Comparison of ENCODE assay signal across 13 cellular contexts in the genomic region with DNA sequence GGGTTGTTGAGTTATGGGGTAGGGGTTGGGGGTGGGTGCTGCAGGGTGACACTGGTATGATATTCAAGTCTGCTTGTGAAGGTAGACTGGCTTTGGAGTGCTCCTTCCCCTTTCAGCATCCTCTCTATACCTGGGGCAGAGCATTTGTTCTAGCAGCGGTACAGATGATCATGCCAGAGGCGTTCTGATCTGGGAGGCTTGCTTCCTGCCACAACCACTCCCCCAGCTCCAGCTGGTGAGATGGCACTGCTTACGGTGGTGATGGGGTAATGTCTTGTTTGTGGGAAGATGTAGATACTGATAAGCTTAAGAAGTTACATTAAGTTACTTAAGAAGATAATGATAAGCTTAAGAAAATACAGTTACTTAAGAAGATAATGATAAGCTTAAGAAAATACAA.
DNase-seq lines count a peak whose midpoint lies in the region; TF ChIP-seq lines count a peak whose summit lies in the region.
"Had no signal": no experiment of that assay in that cellular context is flagged by ENCODE, and none has a peak within 500 bp of the region (broad histone marks: within the 10 kb centered on the region; RNA-seq: fewer than 3 reads in every experiment).

No MANE protein-coding gene starts in this region.

- H3K79me1 ChIP-seq in mesendoderm (ENCODE audit: low read length): no peaks in the 10 kb centered on the region

- no peak overlapping the region for H4K5ac ChIP-seq in mesendoderm (ENCODE audit: low read length)

- H3K23ac ChIP-seq in mesendoderm (ENCODE audit: low read length): no peak overlapping the region

- H3K79me2 ChIP-seq in Loucy (ENCODE audit: insufficient read depth, low read length) (no peaks in the 10 kb centered on the region), mesendoderm (ENCODE audit: control insufficient read depth, insufficient read depth, low read length) (no peaks in the 10 kb centered on the region)

- no peaks in the 10 kb centered on the region for H3K36me3 Mint-ChIP-seq in activated CD4-positive, alpha-beta memory T cell treated with anti-CD3 and anti-CD28 coated beads, Interleukin-2, amount 10 ng/mL, durations not matched to agents 7 days and 5 days (ENCODE audit: low read depth)

- no peak overlapping the region for H2BK120ac ChIP-seq in mesendoderm (ENCODE audit: low read depth, low read length)

- H3K4me1 Mint-ChIP-seq in activated CD4-positive, alpha-beta memory T cell treated with anti-CD3 and anti-CD28 coated beads, Interleukin-2, amount 10 ng/mL, durations not matched to agents 7 days and 5 days: peaks cover 19% of the 10 kb centered on the region

- no peak overlapping the region for H2BK5ac ChIP-seq in mesendoderm (ENCODE audit: low read length)

- H3K27me3 ChIP-seq in Loucy (ENCODE audit: insufficient read depth, low read length, poor library complexity, severe bottlenecking): no peaks in the 10 kb centered on the region
- H3K27me3 ChIP-seq in mesendoderm (ENCODE audit: insufficient read depth, low read length, poor library complexity): peaks cover 2% of the 10 kb centered on the region
- H3K27me3 ChIP-seq: colonic mucosa had no signal

- no peaks in the 10 kb centered on the region for H3K9me3 ChIP-seq in Loucy (ENCODE audit: insufficient read depth, low read depth, low read length)
- H3K9me3 ChIP-seq: colonic mucosa had no signal

- H3K4me3 ChIP-seq in Loucy (ENCODE audit: low read length, poor library complexity, severe bottlenecking) (no peak overlapping the region), mesendoderm (ENCODE audit: low read length) (no peak overlapping the region)
- H3K4me3 ChIP-seq: colonic mucosa, GM23248 had no signal

- no peaks in the 10 kb centered on the region for H4K20me1 ChIP-seq in Loucy (ENCODE audit: insufficient read depth, low read length, poor library complexity, severe bottlenecking)

- no peak overlapping the region for H3K56ac ChIP-seq in mesendoderm (ENCODE audit: low read length)

- no peak overlapping the region for H2BK15ac ChIP-seq in mesendoderm (replicated peaks; ENCODE audit: low read depth)

- H3F3A ChIP-seq in Loucy (ENCODE audit: low read depth): no peaks in the 10 kb centered on the region

- no peak overlapping the region for H3K4me3 Mint-ChIP-seq in activated CD4-positive, alpha-beta memory T cell treated with anti-CD3 and anti-CD28 coated beads, Interleukin-2, amount 10 ng/mL, durations not matched to agents 7 days and 5 days

- no CpG with 5 or more reads among the region's 3 CpGs for WGBS in mesendoderm (ENCODE audit: extremely low coverage, insufficient coverage, low lambda C conversion rate)

- H2AFZ ChIP-seq in Loucy (ENCODE audit: low read length): no peak overlapping the region
- H2AFZ ChIP-seq: GM23248 had no signal

- H3K27me3 Mint-ChIP-seq in activated CD4-positive, alpha-beta memory T cell treated with anti-CD3 and anti-CD28 coated beads, Interleukin-2, amount 10 ng/mL, durations not matched to agents 7 days and 5 days: no peaks in the 10 kb centered on the region

- no peak overlapping the region for H4K8ac ChIP-seq in mesendoderm (ENCODE audit: low read depth, low read length)

- H3K4me2 ChIP-seq in Loucy (ENCODE audit: low read depth, low read length, poor library complexity, severe bottlenecking): peak overlapping the region; percentile 7
- H3K4me2 ChIP-seq in mesendoderm (ENCODE audit: low read length): no peak overlapping the region

- H3K27ac ChIP-seq in mesendoderm (ENCODE audit: low read depth, low read length): no peak overlapping the region
- H3K27ac ChIP-seq: colonic mucosa, GM23248 had no signal

- H3K18ac ChIP-seq in mesendoderm (ENCODE audit: low read length): no peak overlapping the region

- peaks cover 15% of the 10 kb centered on the region for H3K4me1 ChIP-seq in Loucy (ENCODE audit: insufficient read depth, low read length, poor library complexity, severe bottlenecking)
- H3K4me1 ChIP-seq in mesendoderm (ENCODE audit: control insufficient read depth, low read depth, low read length): no peaks in the 10 kb centered on the region
- H3K4me1 ChIP-seq: colonic mucosa had no signal

- POLR2A ChIA-PET in activated CD4-positive, alpha-beta memory T cell treated with anti-CD3 and anti-CD28 coated beads, Interleukin-2, amount 10 ng/mL, durations not matched to agents 7 days and 5 days (lab: Charles Lee): no interaction called here

- no peak overlapping the region for H2AK5ac ChIP-seq in mesendoderm (ENCODE audit: low read length)

- H3K4ac ChIP-seq in mesendoderm (ENCODE audit: low read depth, low read length): no peak overlapping the region

- DNase-seq in D341Med (ENCODE audit: low spot score): peak; percentile 74
- DNase-seq in activated CD4-positive, alpha-beta memory T cell treated with anti-CD3 and anti-CD28 coated beads, Interleukin-2, amount 10 ng/mL, durations not matched to agents 7 days and 5 days: peak; percentile 52
- DNase-seq in mesendoderm: peak; percentile 13
- DNase-seq in NCI-H1092 (lab: John Stamatoyannopoulos, UW): no peak
- no peak for DNase-seq in GM19240 (ENCODE audit: insufficient read length, low spot score)
- no peak for DNase-seq in NCI-H187 treated with DMSO at 0.1 percent for 48 hours (lab: John Stamatoyannopoulos, UW)
- DNase-seq: colonic mucosa, DMS79, GM23248, midbrain, OCI-M1, small intestine had no signal

- no peaks in the 10 kb centered on the region for H3K9me3 Mint-ChIP-seq in activated CD4-positive, alpha-beta memory T cell treated with anti-CD3 and anti-CD28 coated beads, Interleukin-2, amount 10 ng/mL, durations not matched to agents 7 days and 5 days

- TF ChIP-seq CTCF in Loucy (conservative IDR thresholded peaks at IDR 0.05; ENCODE audit: low read length): no peak

- CTCF ChIA-PET in activated CD4-positive, alpha-beta memory T cell treated with anti-CD3 and anti-CD28 coated beads, Interleukin-2, amount 10 ng/mL, durations not matched to agents 7 days and 5 days (lab: Charles Lee): interaction anchor here (0.9 to 1.8 kb wide), 2 partner anchors 9 to 470 kb away, joined by 3 to 5 read pairs; no protein-coding TSS in a partner anchor

- no peak overlapping the region for H3K9ac ChIP-seq in Loucy (ENCODE audit: low read depth, low read length, poor library complexity, severe bottlenecking)
- H3K9ac ChIP-seq in mesendoderm (ENCODE audit: low read length): no peak overlapping the region
- H3K9ac ChIP-seq: GM23248 had no signal

- H3K36me3 ChIP-seq in Loucy (ENCODE audit: insufficient read depth, low read length) (no peaks in the 10 kb centered on the region), mesendoderm (ENCODE audit: control insufficient read depth, insufficient read depth, low read length) (no peaks in the 10 kb centered on the region)
- H3K36me3 ChIP-seq: colonic mucosa had no signal

- H3K9me2 ChIP-seq in Loucy (replicated peaks; ENCODE audit: low read depth, low read length): no peaks in the 10 kb centered on the region

- no peak overlapping the region for H3K27ac Mint-ChIP-seq in activated CD4-positive, alpha-beta memory T cell treated with anti-CD3 and anti-CD28 coated beads, Interleukin-2, amount 10 ng/mL, durations not matched to agents 7 days and 5 days

Comparison
In these comparisons a context has a peak if more than half of its experiments do, and no peak if none do; other contexts are left out.
1. DNase-seq: peak in D341Med (single experiment), activated CD4-positive, alpha-beta memory T cell treated with anti-CD3 and anti-CD28 coated beads, Interleukin-2, amount 10 ng/mL, durations not matched to agents 7 days and 5 days (single experiment) and mesendoderm (single experiment); none in NCI-H1092 (single experiment), GM19240 (single experiment) and NCI-H187 treated with DMSO at 0.1 percent for 48 hours (single experiment).